8 cellular contexts compared by ENCODE assay signal in genomic region chr2:37625156-37625555, GRCh38. TPM values are rescaled to one million over a fixed set of nuclear protein-coding genes. Genes with fewer than 3 reads are reported as not detected.
DNase-seq lines count a peak whose midpoint lies in the region; ATAC-seq and TF ChIP-seq lines count a peak whose summit lies in the region.

No MANE protein-coding gene starts in this region.

- no peaks in the 10 kb centered on the region for H3K27me3 ChIP-seq in CD4-positive, alpha-beta memory T cell (ENCODE audit: insufficient read depth, low read length)
- H3K27me3 ChIP-seq in MG63: no peaks in the 10 kb centered on the region
- no peaks in the 10 kb centered on the region for H3K27me3 ChIP-seq in dorsolateral prefrontal cortex

- ATAC-seq in central memory CD8-positive, alpha-beta T cell (replicated peaks; ENCODE audit: extremely low read depth, poor library complexity, severe bottlenecking): no peak
- ATAC-seq in natural killer cell treated with Interleukin-12 subunit alpha and Interleukin-12 subunit beta and Interleukin-15 and Interleukin-18, amount 100 ng/mL, for 72 hours: no peak

- no peak for DNase-seq in CD4-positive, alpha-beta memory T cell
- DNase-seq in MG63: peak; percentile 61
- no peak for DNase-seq in central memory CD8-positive, alpha-beta T cell (ENCODE audit: low spot score in 2 of 2)
- DNase-seq in natural killer cell treated with Interleukin-12 subunit alpha and Interleukin-12 subunit beta and Interleukin-15 and Interleukin-18, amount 100 ng/mL, for 72 hours (ENCODE audit: low spot score): no peak
- DNase-seq in Kasumi-1 (lab: John Stamatoyannopoulos, UW): no peak
- DNase-seq in NCI-H2107 (lab: John Stamatoyannopoulos, UW): no peak
- no peak for DNase-seq in dorsolateral prefrontal cortex
- no peak for DNase-seq in Ammon's horn (ENCODE audit: low spot score)

- H3K4me3 Mint-ChIP-seq in CD4-positive, alpha-beta memory T cell: peak overlapping the region in 7 of 8 donors; percentile 58 to 83 (median 82)
- H3K4me3 Mint-ChIP-seq in central memory CD8-positive, alpha-beta T cell: peak overlapping the region; percentile 61
- peak overlapping the region; percentile 86 for H3K4me3 Mint-ChIP-seq in natural killer cell treated with Interleukin-12 subunit alpha and Interleukin-12 subunit beta and Interleukin-15 and Interleukin-18, amount 100 ng/mL, for 72 hours

- H3K4me1 ChIP-seq in CD4-positive, alpha-beta memory T cell (ENCODE audit: insufficient read depth, low read length): peaks cover 75% of the 10 kb centered on the region

- POLR2A ChIA-PET in CD4-positive, alpha-beta memory T cell (lab: Charles Lee; ENCODE audit: partially characterized antibody): interaction anchor here (0.9 to 10.2 kb wide), 19 partner anchors 8 to 211 kb away, joined by 3 to 242 read pairs (median 9); partner anchors contain the start of gene CDC42EP3

- intact Hi-C loops in CD4-positive, alpha-beta memory T cell (cut with micrococcal nuclease): no loop called here
- intact Hi-C loops in dorsolateral prefrontal cortex (cut with DNase I): no loop called here

- CTCF ChIA-PET in CD4-positive, alpha-beta memory T cell (lab: Charles Lee; ENCODE audit: partially characterized antibody): interaction anchor here (0.7 to 1.9 kb wide), 14 partner anchors 10 to 252 kb away, joined by 3 to 13 read pairs (median 4); no protein-coding TSS in a partner anchor

- peak overlapping the region; percentile 87 to 97 (median 91) for H3K27ac Mint-ChIP-seq in CD4-positive, alpha-beta memory T cell
- H3K27ac Mint-ChIP-seq in central memory CD8-positive, alpha-beta T cell (ENCODE audit: low read depth): peak overlapping the region; percentile 93
- H3K27ac Mint-ChIP-seq in natural killer cell treated with Interleukin-12 subunit alpha and Interleukin-12 subunit beta and Interleukin-15 and Interleukin-18, amount 100 ng/mL, for 72 hours: peak overlapping the region; percentile 95

- TF ChIP-seq CTCF in dorsolateral prefrontal cortex (IDR thresholded peaks at IDR 0.05 in 54 of 56, conservative IDR thresholded peaks at IDR 0.05 in 2 of 56; ENCODE audit: low read depth in 1 of 56, partially characterized antibody in 56 of 56): no peak

- peaks cover 55 to 85% (median 70%) of the 10 kb centered on the region in 4 donors for H3K4me1 Mint-ChIP-seq in CD4-positive, alpha-beta memory T cell
- peaks cover 71% of the 10 kb centered on the region for H3K4me1 Mint-ChIP-seq in central memory CD8-positive, alpha-beta T cell
- peaks cover 68 to 78% of the 10 kb centered on the region in 2 donors for H3K4me1 Mint-ChIP-seq in natural killer cell treated with Interleukin-12 subunit alpha and Interleukin-12 subunit beta and Interleukin-15 and Interleukin-18, amount 100 ng/mL, for 72 hours (ENCODE audit: low read depth in 2 of 2)

- no peaks in the 10 kb centered on the region for H3K9me3 ChIP-seq in CD4-positive, alpha-beta memory T cell (ENCODE audit: control insufficient read depth in 1 of 2, low read length in 2 of 2)
- H3K9me3 ChIP-seq in MG63: no peaks in the 10 kb centered on the region

- H3K9me3 Mint-ChIP-seq in CD4-positive, alpha-beta memory T cell: peaks cover 0 to 5% (median 0%) of the 10 kb centered on the region in 8 donors
- peaks cover 9% of the 10 kb centered on the region for H3K9me3 Mint-ChIP-seq in central memory CD8-positive, alpha-beta T cell
- no peaks in the 10 kb centered on the region for H3K9me3 Mint-ChIP-seq in natural killer cell treated with Interleukin-12 subunit alpha and Interleukin-12 subunit beta and Interleukin-15 and Interleukin-18, amount 100 ng/mL, for 72 hours

- H3K36me3 ChIP-seq in CD4-positive, alpha-beta memory T cell (ENCODE audit: insufficient read depth, low read length): no peaks in the 10 kb centered on the region
- no peaks in the 10 kb centered on the region for H3K36me3 ChIP-seq in MG63

- H3K27me3 Mint-ChIP-seq in CD4-positive, alpha-beta memory T cell: no peaks in the 10 kb centered on the region
- no peaks in the 10 kb centered on the region for H3K27me3 Mint-ChIP-seq in central memory CD8-positive, alpha-beta T cell
- H3K27me3 Mint-ChIP-seq in natural killer cell treated with Interleukin-12 subunit alpha and Interleukin-12 subunit beta and Interleukin-15 and Interleukin-18, amount 100 ng/mL, for 72 hours: no peaks in the 10 kb centered on the region

- H3K4me3 ChIP-seq in CD4-positive, alpha-beta memory T cell (ENCODE audit: low read length in 2 of 2): no peak overlapping the region
- H3K4me3 ChIP-seq in MG63 (no peak overlapping the region), dorsolateral prefrontal cortex (no peak overlapping the region)

- peaks cover 17 to 36% of the 10 kb centered on the region in 2 donors for H3K36me3 Mint-ChIP-seq in CD4-positive, alpha-beta memory T cell
- H3K36me3 Mint-ChIP-seq in central memory CD8-positive, alpha-beta T cell (ENCODE audit: insufficient read depth): peaks cover 6% of the 10 kb centered on the region
- H3K36me3 Mint-ChIP-seq in natural killer cell treated with Interleukin-12 subunit alpha and Interleukin-12 subunit beta and Interleukin-15 and Interleukin-18, amount 100 ng/mL, for 72 hours: peaks cover 19% of the 10 kb centered on the region

- H3K27ac ChIP-seq in CD4-positive, alpha-beta memory T cell (ENCODE audit: low read depth, low read length): peak overlapping the region; percentile 66
- peak overlapping the region in 9 of 59 donors; percentile 5 to 48 (median 13) for H3K27ac ChIP-seq in dorsolateral prefrontal cortex

RNA-seq across cellular contexts. Expression of gene CDC42EP3, which starts 46.3 kb away (rescaled TPM):
- total RNA-seq in CD4-positive, alpha-beta memory T cell: 10 to 100 TPM; 56.1 to 60.9 TPM
- polyA plus RNA-seq in CD4-positive, alpha-beta memory T cell: 100 to 1,000 TPM in 1 of 2 donors, 10 to 100 TPM in 1; 59.3 to 107 TPM
- 24.1 and 32.4 TPM in 2 replicates for total RNA-seq in MG63 (2014; rRNA removed; shearing (Covaris generic); ENCODE audit: low replicate concordance)
- total RNA-seq in natural killer cell treated with Interleukin-12 subunit alpha and Interleukin-12 subunit beta and Interleukin-15 and Interleukin-18, amount 100 ng/mL, for 72 hours: 10 to 100 TPM; 36.0 to 40.1 TPM
- 10 to 100 TPM in 113 of 120 experiments, 1 to 10 TPM in 7; 6.3 to 30.3 (median 17.6) TPM for total RNA-seq in dorsolateral prefrontal cortex
